8 cellular contexts compared by ENCODE assay signal in genomic region chr1:111570781-111571181, GRCh38. TPM values are rescaled to one million over a fixed set of nuclear protein-coding genes. Genes with fewer than 3 reads are reported as not detected.
DNase-seq lines count a peak whose midpoint lies in the region; ATAC-seq, FAIRE-seq and TF ChIP-seq lines count a peak whose summit lies in the region.

No MANE protein-coding gene starts in this region.

- no peaks in the 10 kb centered on the region for H3K79me2 ChIP-seq in HepG2 (ENCODE audit: insufficient read depth, low read length)

- in situ Hi-C loops in HepG2 (cut with HindIII; ENCODE audit: extremely low pct_ligation_motif_present, low pct_unique_long_range_greater_than_20kb), result no loop called here

- H3K27ac ChIP-seq in HepG2 (ENCODE audit: extremely low read length, insufficient read depth, low read length), result no peak overlapping the region
- H3K27ac ChIP-seq in right lobe of liver, result no peak overlapping the region
- no peak overlapping the region for H3K27ac ChIP-seq in suprapubic skin

- peaks cover 16% of the 10 kb centered on the region for H3K4me1 Mint-ChIP-seq in activated B cell treated with CpG ODN at 0.5 μM for 24 hours

- H4K20me1 ChIP-seq in HepG2 (ENCODE audit: insufficient read depth, low read length), result no peaks in the 10 kb centered on the region

- H3K9me3 ChIP-seq in HepG2 (ENCODE audit: low read length), result no peaks in the 10 kb centered on the region
- H3K9me3 ChIP-seq in right lobe of liver, result no peaks in the 10 kb centered on the region
- H3K9me3 ChIP-seq in suprapubic skin, result no peaks in the 10 kb centered on the region

- no peak for TF ChIP-seq EP300 in HepG2 (IDR thresholded peaks at IDR 0.05; ENCODE audit: low read depth in 2 of 2, low read length in 2 of 2)
- no peak for TF ChIP-seq EP300 in HepG2 (CRISPR knock-in tag; IDR thresholded peaks at IDR 0.05; ENCODE audit: borderline replicate concordance)
- TF ChIP-seq EP300 in suprapubic skin (IDR thresholded peaks at IDR 0.05), result no peak

- H3K27me3 Mint-ChIP-seq in activated B cell treated with CpG ODN at 0.5 μM for 24 hours, result no peaks in the 10 kb centered on the region

- DNase-seq in HepG2 (ENCODE audit: low spot score) (no peak), right lobe of liver (no peak), activated B cell treated with CpG ODN at 0.5 μM for 24 hours (peak; percentile 19), erythroblast (lab: John Stamatoyannopoulos, UW) (peak; percentile 51 to 54), suprapubic skin (ENCODE audit: low spot score in 2 of 2) (no peak), NCI-H2196 treated with DMSO at 0.1 percent for 48 hours (lab: John Stamatoyannopoulos, UW; ENCODE audit: unreplicated experiment) (no peak)
- DNase-seq in stimulated activated CD4-positive, alpha-beta T cell treated with anti-CD3 and anti-CD28 coated beads, Interleukin-2, amount 100 ng/mL, for 4 hours (ENCODE audit: low read depth), result peak; percentile 11

- intact Hi-C loops in HepG2 (cut with micrococcal nuclease; ENCODE audit: unreplicated experiment), result no loop called here
- intact Hi-C loops in right lobe of liver (cut with DNase I), result no loop called here
- intact Hi-C loops in activated B cell treated with CpG ODN at 0.5 μM for 24 hours (cut with micrococcal nuclease), result loop anchor here (1.0 to 5.0 kb wide), 3 partner anchors 23 to 86 kb away; no protein-coding TSS in a partner anchor

- H3K9me3 Mint-ChIP-seq in activated B cell treated with CpG ODN at 0.5 μM for 24 hours, result no peaks in the 10 kb centered on the region

- H3K4me3 ChIP-seq in HepG2 (replicated peaks in 1 of 3; ENCODE audit: insufficient read depth in 1 of 3, low read depth in 2 of 3, low read length in 3 of 3) (no peak overlapping the region), right lobe of liver (no peak overlapping the region), suprapubic skin (no peak overlapping the region)

- H3K4me2 ChIP-seq in HepG2 (ENCODE audit: low read depth, low read length), result no peak overlapping the region

- POLR2A ChIA-PET in HepG2 (lab: Yijun Ruan, JAX), result no interaction called here
- POLR2A ChIA-PET in activated B cell treated with CpG ODN at 0.5 μM for 24 hours (lab: Charles Lee), result interaction anchor here (1.1 kb wide), 1 partner anchor 49 kb away, joined by 3 read pairs; no protein-coding TSS in a partner anchor

- BruUV-seq in HepG2 (replicated peaks; lab: Mats Ljungman, UMichigan), result no TSS peak

- no peak for TF ChIP-seq POLR2A in HepG2 (IDR thresholded peaks at IDR 0.05; ENCODE audit: insufficient read depth in 1 of 2, low read depth in 2 of 2, low read length in 2 of 2)
- no peak for TF ChIP-seq POLR2A in right lobe of liver (IDR thresholded peaks at IDR 0.05)
- no peak for TF ChIP-seq POLR2A in erythroblast (IDR thresholded peaks at IDR 0.05; ENCODE audit: low read length)
- no peak for TF ChIP-seq POLR2A in suprapubic skin (IDR thresholded peaks at IDR 0.05)

- peaks cover 29% of the 10 kb centered on the region for H3K4me1 ChIP-seq in HepG2 (ENCODE audit: insufficient read depth, low read length)
- H3K4me1 ChIP-seq in right lobe of liver, result peaks cover 0 to 28% (median 5%) of the 10 kb centered on the region in 4 donors
- H3K4me1 ChIP-seq in suprapubic skin, result peaks cover 14% of the 10 kb centered on the region

- H3K4me3 Mint-ChIP-seq in activated B cell treated with CpG ODN at 0.5 μM for 24 hours, result no peak overlapping the region

- H3K36me3 Mint-ChIP-seq in activated B cell treated with CpG ODN at 0.5 μM for 24 hours (ENCODE audit: low read depth), result no peaks in the 10 kb centered on the region

- peak; percentile 32 for FAIRE-seq in HepG2 (lab: Jason Lieb, UNC)

- CTCF ChIA-PET in HepG2 (lab: Yijun Ruan, JAX; ENCODE audit: low intra/inter-chr PET ratio, low total read pairs), result no interaction called here
- CTCF ChIA-PET in activated B cell treated with CpG ODN at 0.5 μM for 24 hours (lab: Charles Lee), result interaction anchor here (0.8 to 1.9 kb wide), 5 partner anchors 12 to 54 kb away, joined by 3 to 8 read pairs (median 4); no protein-coding TSS in a partner anchor

- TF ChIP-seq CTCF in HepG2 (CRISPR knock-in tag; IDR thresholded peaks at IDR 0.05) (no peak), right lobe of liver (IDR thresholded peaks at IDR 0.05) (peak in 2 of 4 donors; percentile 6 to 9), activated B cell treated with CpG ODN at 0.5 μM for 24 hours (IDR thresholded peaks at IDR 0.05) (no peak), suprapubic skin (IDR thresholded peaks at IDR 0.05) (peak in 1 of 2 donors; percentile 25)

- H3K36me3 ChIP-seq in HepG2 (replicated peaks in 1 of 2; ENCODE audit: control insufficient read depth in 1 of 2, insufficient read depth in 2 of 2, low read length in 2 of 2), result no peaks in the 10 kb centered on the region
- no peaks in the 10 kb centered on the region for H3K36me3 ChIP-seq in right lobe of liver
- H3K36me3 ChIP-seq in suprapubic skin, result no peaks in the 10 kb centered on the region

- ATAC-seq in HepG2 (peak; percentile 75), right lobe of liver (no peak), activated B cell treated with CpG ODN at 0.5 μM for 24 hours (ENCODE audit: low read depth) (peak; percentile 71), GM21526 (IDR thresholded peaks at IDR 0.05; ENCODE audit: low FRiP score, unreplicated experiment) (no peak)

- no peak overlapping the region for H2AFZ ChIP-seq in HepG2 (ENCODE audit: low read length)

- H3K27me3 ChIP-seq in HepG2 (ENCODE audit: control insufficient read depth in 1 of 2, insufficient read depth in 2 of 2, low read length in 2 of 2) (no peaks in the 10 kb centered on the region), right lobe of liver (no peaks in the 10 kb centered on the region), suprapubic skin (no peaks in the 10 kb centered on the region)

- WGBS in HepG2 (ENCODE audit: low lambda C conversion rate), result 29% methylated on average over 2 of the region's 2 CpGs
- no CpG with 5 or more reads among the region's 2 CpGs for WGBS in right lobe of liver (ENCODE audit: insufficient coverage, low coverage, low lambda C conversion rate, missing lambda C conversion rate)
- WGBS in suprapubic skin, result 85% methylated on average over 2 of the region's 2 CpGs

- no peak overlapping the region for H3K27ac Mint-ChIP-seq in activated B cell treated with CpG ODN at 0.5 μM for 24 hours

- H3K9ac ChIP-seq in HepG2 (ENCODE audit: insufficient read depth, low read depth, low read length), result no peak overlapping the region

- TF ChIP-seq RAD21 in HepG2 (CRISPR knock-in tag; IDR thresholded peaks at IDR 0.05), result no peak

TF ChIP-seq in HepG2, 621 proteins besides CTCF, POLR2A, EP300 and RAD21:
- no peak for TF ChIP-seq ZNF224 (CRISPR knock-in tag; IDR thresholded peaks at IDR 0.05)
- TF ChIP-seq ZNF777 (CRISPR knock-in tag; IDR thresholded peaks at IDR 0.05), result no peak
- TF ChIP-seq ZNF546 (CRISPR knock-in tag; conservative IDR thresholded peaks at IDR 0.05), result no peak
- TF ChIP-seq ZNF513 (CRISPR knock-in tag; conservative IDR thresholded peaks at IDR 0.05), result no peak
- TF ChIP-seq U2AF2 (IDR thresholded peaks at IDR 0.05; ENCODE audit: low read depth, low read length), result no peak
- TF ChIP-seq SMC3 (IDR thresholded peaks at IDR 0.05; ENCODE audit: low read length), result 0 out of 2 replicates have a peak, but pooled peaks have one; percentile 19
- TF ChIP-seq HDAC2 (CRISPR knock-in tag; IDR thresholded peaks at IDR 0.05), result no peak
- no peak for TF ChIP-seq THAP7 (CRISPR knock-in tag; IDR thresholded peaks at IDR 0.05)
TF ChIP-seq in HepG2: peak in this region for 1.

RNA-seq across cellular contexts. Expression of gene RAP1A, which starts 48.8 kb away (rescaled TPM):
- total RNA-seq in HepG2 (2016; rRNA removed; fragmentation: Illumina TruSeq; extraction: Trizol) (19.0 and 28.6 TPM in 2 replicates), right lobe of liver (10 to 100 TPM; 25.9 to 53.8 (median 33.3) TPM), activated B cell treated with CpG ODN at 0.5 μM for 24 hours (92.4 and 93.8 TPM in 2 replicates), suprapubic skin (10 to 100 TPM; 31.0 to 38.4 (median 35.3) TPM)
- 13.3 and 17.3 TPM in 2 replicates for total RNA-seq in HepG2 (2016; cell fraction: cytosol; rRNA removed; fragmentation: Illumina TruSeq; extraction: Trizol; ENCODE audit: low read depth)
- total RNA-seq in HepG2 (2016; cell fraction: insoluble cytoplasmic fraction; rRNA removed; fragmentation: Illumina TruSeq; extraction: Trizol), result 21.2 and 27.6 TPM in 2 replicates
- total RNA-seq in HepG2 (2016; cell fraction: membrane; rRNA removed; fragmentation: Illumina TruSeq; extraction: Trizol), result 29.9 and 30.2 TPM in 2 replicates
- total RNA-seq in HepG2 (2016; cell fraction: nucleus; rRNA removed; fragmentation: Illumina TruSeq; extraction: Trizol), result 12.1 and 14.0 TPM in 2 replicates
- polyA plus RNA-seq in HepG2 (2011; rRNA removed), result 15.4 and 20.7 TPM in 2 replicates
- 8.4 and 13.7 TPM in 2 replicates for polyA plus RNA-seq in HepG2 (2011; cell fraction: cytosol; rRNA removed)
- 2.6 and 3.5 TPM in 2 replicates for polyA plus RNA-seq in HepG2 (2011; cell fraction: nucleus; rRNA removed)
- 32.8 and 38.3 TPM in 2 replicates for polyA plus RNA-seq in HepG2 (2012)
- 32.0 and 48.1 TPM in 2 replicates for polyA plus RNA-seq in HepG2 (2016; cell fraction: cytosol; fragmentation: Illumina TruSeq; extraction: Trizol; ENCODE audit: low read depth)
- 80.7 and 86.7 TPM in 2 replicates for polyA plus RNA-seq in HepG2 (2016; cell fraction: insoluble cytoplasmic fraction; fragmentation: Illumina TruSeq; extraction: Trizol; ENCODE audit: low read depth)
- 59.2 and 73.6 TPM in 2 replicates for polyA plus RNA-seq in HepG2 (2016; cell fraction: membrane; fragmentation: Illumina TruSeq; extraction: Trizol; ENCODE audit: low read depth)
- polyA plus RNA-seq in HepG2 (2016; cell fraction: nucleus; fragmentation: Illumina TruSeq; extraction: Trizol; ENCODE audit: insufficient read depth, low read depth), result 36.4 and 36.5 TPM in 2 replicates
- polyA minus RNA-seq in HepG2 (2011; rRNA and poly(A)+ RNA removed; ENCODE audit: low replicate concordance), result 2.0 and 6.1 TPM in 2 replicates
- polyA minus RNA-seq in HepG2 (2011; cell fraction: cytosol; rRNA and poly(A)+ RNA removed), result 7.9 and 10.7 TPM in 2 replicates
- 8.0 TPM in 2 replicates for polyA minus RNA-seq in HepG2 (2011; cell fraction: nucleus; rRNA and poly(A)+ RNA removed)

Comparison
In these comparisons a context has a peak if more than half of its experiments do, and no peak if none do; other contexts are left out.
1. ATAC-seq: peak in HepG2 (single experiment) and activated B cell treated with CpG ODN at 0.5 μM for 24 hours (single experiment); none in right lobe of liver (0 of 4) and GM21526 (single experiment).
2. DNase-seq: peak in activated B cell treated with CpG ODN at 0.5 μM for 24 hours (single experiment), erythroblast (2 of 2) and stimulated activated CD4-positive, alpha-beta T cell treated with anti-CD3 and anti-CD28 coated beads, Interleukin-2, amount 100 ng/mL, for 4 hours (single experiment); none in HepG2 (single experiment), right lobe of liver (0 of 3), suprapubic skin (0 of 2) and NCI-H2196 treated with DMSO at 0.1 percent for 48 hours (single experiment).